8 cellular contexts compared by ENCODE assay signal in genomic region chr10:122267849-122268737, GRCh38. TPM values are rescaled to one million over a fixed set of nuclear protein-coding genes. Genes with fewer than 3 reads are reported as not detected.
DNase-seq lines count a peak whose midpoint lies in the region; ATAC-seq and TF ChIP-seq lines count a peak whose summit lies in the region.

No MANE protein-coding gene starts in this region.

- POLR2A ChIA-PET in CD8-positive, alpha-beta memory T cell (lab: Charles Lee) = no interaction called here

- CTCF ChIA-PET in CD8-positive, alpha-beta memory T cell (lab: Charles Lee) = interaction anchor here (0.9 to 2.8 kb wide), 12 partner anchors 9 to 406 kb away, joined by 3 to 9 read pairs (median 4); no protein-coding TSS in a partner anchor

- no peak overlapping the region for H3K27ac ChIP-seq in CD8-positive, alpha-beta memory T cell (ENCODE audit: low read depth, low read length)
- no peak overlapping the region for H3K27ac ChIP-seq in HL-60 (replicated peaks)

- TF ChIP-seq CTCF in HL-60 (IDR thresholded peaks at IDR 0.05; ENCODE audit: insufficient read depth, low read length) = peak; percentile 76

- in situ Hi-C loops in T47D (cut with HindIII; ENCODE audit: low pct_unique_long_range_greater_than_20kb, low sequenced_read_pairs) = no loop called here

- H3K27me3 ChIP-seq in CD8-positive, alpha-beta memory T cell (ENCODE audit: insufficient read depth, low read length, poor library complexity, severe bottlenecking) = no peaks in the 10 kb centered on the region
- H3K27me3 ChIP-seq in HL-60 (ENCODE audit: insufficient read depth, poor library complexity, severe bottlenecking) = no peaks in the 10 kb centered on the region

- no peak overlapping the region for H3K4me3 Mint-ChIP-seq in CD8-positive, alpha-beta memory T cell
- no peak overlapping the region for H3K4me3 Mint-ChIP-seq in T-helper 2 cell treated with Interferon-gamma antibody and Interleukin-4, amounts not matched to agents 5 μg/mL and 100 μg/mL, for 36 hours

- H3K4me1 Mint-ChIP-seq in CD8-positive, alpha-beta memory T cell = peaks cover 0 to 1% (median 0%) of the 10 kb centered on the region in 3 donors
- no peaks in the 10 kb centered on the region for H3K4me1 Mint-ChIP-seq in T-helper 2 cell treated with Interferon-gamma antibody and Interleukin-4, amounts not matched to agents 5 μg/mL and 100 μg/mL, for 36 hours (ENCODE audit: low read depth)

- ATAC-seq in GM19397 (IDR thresholded peaks at IDR 0.05; ENCODE audit: unreplicated experiment) = peak; percentile 64
- ATAC-seq in left colon = peak; percentile 68

- no peaks in the 10 kb centered on the region for H3K36me3 ChIP-seq in CD8-positive, alpha-beta memory T cell (ENCODE audit: insufficient read depth, low read length)

- peaks cover 0 to 7% (median 3%) of the 10 kb centered on the region in 3 donors for H3K36me3 Mint-ChIP-seq in CD8-positive, alpha-beta memory T cell
- no peaks in the 10 kb centered on the region for H3K36me3 Mint-ChIP-seq in T-helper 2 cell treated with Interferon-gamma antibody and Interleukin-4, amounts not matched to agents 5 μg/mL and 100 μg/mL, for 36 hours (ENCODE audit: low read depth)

- no peaks in the 10 kb centered on the region for H3K4me1 ChIP-seq in CD8-positive, alpha-beta memory T cell (ENCODE audit: insufficient read depth, low read length)

- peak overlapping the region in 1 of 8 donors; percentile 5 for H3K27ac Mint-ChIP-seq in CD8-positive, alpha-beta memory T cell
- H3K27ac Mint-ChIP-seq in T-helper 2 cell treated with Interferon-gamma antibody and Interleukin-4, amounts not matched to agents 5 μg/mL and 100 μg/mL, for 36 hours = no peak overlapping the region

- H3K9me3 Mint-ChIP-seq in CD8-positive, alpha-beta memory T cell = peaks cover 6 to 11% (median 8%) of the 10 kb centered on the region in 5 donors
- no peaks in the 10 kb centered on the region for H3K9me3 Mint-ChIP-seq in T-helper 2 cell treated with Interferon-gamma antibody and Interleukin-4, amounts not matched to agents 5 μg/mL and 100 μg/mL, for 36 hours

- H3K4me3 ChIP-seq in CD8-positive, alpha-beta memory T cell (ENCODE audit: low read length) = no peak overlapping the region
- no peak overlapping the region for H3K4me3 ChIP-seq in HL-60 (replicated peaks; ENCODE audit: insufficient read depth, low read length)

- intact Hi-C loops in left colon (cut with DNase I, micrococcal nuclease) = no loop called here

- peak in 4 of 5 donors; percentile 9 to 52 (median 26) for DNase-seq in CD8-positive, alpha-beta memory T cell
- DNase-seq in HL-60 (ENCODE audit: low read depth in 1 of 2, low spot score in 1 of 2) (peak in 1 of 2 experiments; percentile 42), T47D (ENCODE audit: low read depth in 1 of 2, low spot score in 1 of 2) (peak; percentile 38 to 48), left colon (peak in 1 of 2 donors; percentile 44), NCI-H2029 treated with DMSO at 0.1 percent for 48 hours (lab: John Stamatoyannopoulos, UW) (no peak)
- DNase-seq in T-helper 2 cell treated with Interferon-gamma antibody and Interleukin-4, amounts not matched to agents 5 μg/mL and 100 μg/mL, for 36 hours (ENCODE audit: low spot score) = peak; percentile 18
- DNase-seq in stimulated activated CD8-positive, alpha-beta memory T cell treated with anti-CD3 and anti-CD28 coated beads, Interleukin-12 subunit alpha, Interleukin-12 subunit beta, amount 100 ng/mL, for 1 hour (ENCODE audit: low read depth) = peak; percentile 37

- peaks cover 9 to 47% of the 10 kb centered on the region in 2 donors for H3K27me3 Mint-ChIP-seq in CD8-positive, alpha-beta memory T cell
- no peaks in the 10 kb centered on the region for H3K27me3 Mint-ChIP-seq in T-helper 2 cell treated with Interferon-gamma antibody and Interleukin-4, amounts not matched to agents 5 μg/mL and 100 μg/mL, for 36 hours (ENCODE audit: low read depth)

- no peaks in the 10 kb centered on the region for H3K9me3 ChIP-seq in CD8-positive, alpha-beta memory T cell (ENCODE audit: low read length)

RNA-seq across cellular contexts. Expression of gene BTBD16, which starts 3.0 kb away (rescaled TPM):
- total RNA-seq in CD8-positive, alpha-beta memory T cell = not detected
- polyA plus RNA-seq in CD8-positive, alpha-beta memory T cell = not detected
- under 1 TPM; 0.14 to 0.15 TPM for total RNA-seq in left colon
